ENCODE assay signal across 18 cellular contexts in the genomic region with DNA sequence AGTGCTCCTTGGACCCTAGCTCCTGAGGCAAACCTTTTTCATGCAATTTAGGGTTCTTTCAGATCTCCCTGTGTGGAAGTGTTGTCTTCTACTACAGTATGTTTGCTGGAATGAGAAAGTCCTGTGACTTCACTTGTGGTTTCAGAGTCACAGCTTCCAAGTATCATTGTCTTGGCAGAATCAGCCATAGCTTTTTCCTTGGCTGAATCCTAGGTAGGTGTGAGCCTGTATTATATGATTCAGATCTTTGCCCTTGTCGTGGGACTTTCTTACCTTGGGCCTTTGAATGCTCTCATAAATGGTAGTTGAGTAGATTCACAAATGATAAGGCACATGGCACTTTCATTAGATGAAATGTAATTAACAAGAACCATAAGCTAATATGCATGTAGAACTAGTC. TPM values are rescaled to one million over a fixed set of nuclear protein-coding genes. Genes with fewer than 3 reads are reported as not detected.
DNase-seq lines count a peak whose midpoint lies in the region; ATAC-seq and TF ChIP-seq lines count a peak whose summit lies in the region.
"Had no signal": no experiment of that assay in that cellular context is flagged by ENCODE, and none has a peak within 500 bp of the region (broad histone marks: within the 10 kb centered on the region; RNA-seq: fewer than 3 reads in every experiment).

No MANE protein-coding gene starts in this region.

- H3K9me3 ChIP-seq in thoracic aorta (no peaks in the 10 kb centered on the region), osteoblast (ENCODE audit: low read depth, low read length) (no peaks in the 10 kb centered on the region)
- H3K9me3 ChIP-seq: SJSA1 had no signal

- H3K27ac ChIP-seq in thoracic aorta (peak overlapping the region; percentile 97 to 98), osteoblast (ENCODE audit: low read depth, low read length) (no peak overlapping the region)
- H3K27ac ChIP-seq: hepatocyte, SJSA1 had no signal

- H3K27me3 ChIP-seq in thoracic aorta (replicated peaks; ENCODE audit: insufficient read depth) (no peaks in the 10 kb centered on the region), osteoblast (ENCODE audit: insufficient read depth, low read length) (no peaks in the 10 kb centered on the region)
- H3K27me3 ChIP-seq: hepatocyte, SJSA1 had no signal

- H2AFZ ChIP-seq in osteoblast (ENCODE audit: low read length) = no peak overlapping the region
- H2AFZ ChIP-seq: hepatocyte had no signal

- H3K4me2 ChIP-seq in osteoblast (ENCODE audit: insufficient read depth, low read length) = no peak overlapping the region
- H3K4me2 ChIP-seq: hepatocyte had no signal

- TF ChIP-seq CTCF in epithelial cell of esophagus (IDR thresholded peaks at IDR 0.05; ENCODE audit: insufficient read depth, low read depth, low read length, missing control alignments) = no peak
- TF ChIP-seq CTCF in thoracic aorta (IDR thresholded peaks at IDR 0.05) = no peak
- TF ChIP-seq CTCF in osteoblast (IDR thresholded peaks at IDR 0.05; ENCODE audit: extremely low read depth, low read depth, low read length) = no peak

- no peaks in the 10 kb centered on the region for H4K20me1 ChIP-seq in osteoblast (ENCODE audit: insufficient read depth, low read length)

- H3K36me3 ChIP-seq in thoracic aorta (no peaks in the 10 kb centered on the region), osteoblast (ENCODE audit: insufficient read depth, low read length) (no peaks in the 10 kb centered on the region)
- H3K36me3 ChIP-seq: SJSA1 had no signal

- no peak overlapping the region for H3K4me3 ChIP-seq in epithelial cell of esophagus (ENCODE audit: low read length)
- H3K4me3 ChIP-seq in thoracic aorta = no peak overlapping the region
- H3K4me3 ChIP-seq in osteoblast (ENCODE audit: insufficient read depth, low read length) = no peak overlapping the region
- H3K4me3 ChIP-seq: hepatocyte, SJSA1 had no signal

- peak; percentile 92 for ATAC-seq in left colon
- ATAC-seq in thoracic aorta (ENCODE audit: insufficient number of reproducible peaks, low FRiP score, low read depth) = no peak
- no peak for ATAC-seq in GM21526 (IDR thresholded peaks at IDR 0.05; ENCODE audit: low FRiP score, unreplicated experiment)
- no peak for ATAC-seq in HG03135 (IDR thresholded peaks at IDR 0.05; ENCODE audit: unreplicated experiment)
- no peak for ATAC-seq in HG03039 (IDR thresholded peaks at IDR 0.05; ENCODE audit: unreplicated experiment)

- peaks cover 2% of the 10 kb centered on the region for H3K79me2 ChIP-seq in osteoblast (ENCODE audit: insufficient read depth, low read length)

- intact Hi-C loops in left colon (cut with DNase I, micrococcal nuclease) = no loop called here

- DNase-seq in OCI-M1 (lab: John Stamatoyannopoulos, UW) (peak; percentile 18), epithelial cell of esophagus (ENCODE audit: low read depth) (peak; percentile 22), left colon (no peak), thoracic aorta (ENCODE audit: low spot score) (no peak), osteoblast (ENCODE audit: insufficient read length, low spot score, missing footprints) (no peak)
- DNase-seq: activated CD4-positive, alpha-beta T cell treated with anti-CD3 and anti-CD28 coated beads for 1 hour; activated naive CD4-positive, alpha-beta T cell treated with anti-CD3 and anti-CD28 coated beads for 36 hours; dermis blood vessel endothelial cell; GF-D8; kidney; NCI-H2029; stimulated activated CD4-positive, alpha-beta T cell treated with anti-CD3 and anti-CD28 coated beads, Interleukin-4, amount 100 ng/mL, for 4 hours; stimulated activated CD8-positive, alpha-beta memory T cell treated with anti-CD3 and anti-CD28 coated beads, Interleukin-4, amount 100 ng/mL, for 48 hours had no signal

- H3K4me1 ChIP-seq in thoracic aorta (ENCODE audit: control insufficient read depth in 1 of 2, low read depth in 2 of 2) = peaks cover 51 to 99% of the 10 kb centered on the region in 2 donors
- no peaks in the 10 kb centered on the region for H3K4me1 ChIP-seq in osteoblast (ENCODE audit: insufficient read depth, low read length)
- H3K4me1 ChIP-seq: SJSA1 had no signal

RNA-seq across cellular contexts. Expression of a gene that starts 16.5 kb away (rescaled TPM):
- total RNA-seq in left colon (10 to 100 TPM; 56.3 to 58.7 TPM), thoracic aorta (10 to 100 TPM; 60.4 to 63.0 TPM), osteoblast (24.5 and 25.7 TPM in 2 replicates)

Comparison
In these comparisons a context has a peak if more than half of its experiments do, and no peak if none do; other contexts are left out.
1. DNase-seq: peak in OCI-M1 (single experiment) and epithelial cell of esophagus (single experiment); none in left colon (0 of 2), thoracic aorta (single experiment) and osteoblast (single experiment).